In genomic region chr5:108748354-108749129, GRCh38 we compare ENCODE assay signal across 1 cellular context.
TF ChIP-seq lines count a peak whose summit lies in the region.

No MANE protein-coding gene starts in this region.

TF ChIP-seq in HepG2, 621 proteins besides CTCF, POLR2A, EP300 and RAD21 (continued from another document and continues in another):
- TF ChIP-seq NR2F6 (IDR thresholded peaks at IDR 0.05) (no peak), NR2F6 (CRISPR knock-in tag; IDR thresholded peaks at IDR 0.05) (no peak; the same call in 1 of the 2 replicates), KIAA2018 (CRISPR knock-in tag; IDR thresholded peaks at IDR 0.05; ENCODE audit: borderline replicate concordance) (no peak), ZNF619 (CRISPR knock-in tag; IDR thresholded peaks at IDR 0.05) (0 out of 2 replicates have a peak, but pooled peaks have one; percentile 66), TEAD3 (CRISPR knock-in tag; optimal IDR thresholded peaks at IDR 0.05; ENCODE audit: borderline replicate concordance) (peak; percentile 50), ZNF746 (CRISPR knock-in tag; IDR thresholded peaks at IDR 0.05) (peak; percentile 80; the same call in 1 of the 2 replicates), DPF2 (CRISPR knock-in tag; IDR thresholded peaks at IDR 0.05; ENCODE audit: borderline replicate concordance, low read depth) (no peak), ZNF672 (CRISPR knock-in tag; IDR thresholded peaks at IDR 0.05) (no peak), ZNF569 (CRISPR knock-in tag; IDR thresholded peaks at IDR 0.05; ENCODE audit: borderline replicate concordance) (no peak), SOX6 (IDR thresholded peaks at IDR 0.05) (no peak), SOX6 (CRISPR knock-in tag; IDR thresholded peaks at IDR 0.05) (peak; percentile 70), IKZF5 (CRISPR knock-in tag; IDR thresholded peaks at IDR 0.05) (peak; percentile 91), YEATS2 (CRISPR knock-in tag; IDR thresholded peaks at IDR 0.05; ENCODE audit: borderline replicate concordance) (peak; percentile 70; the same call in 1 of the 2 replicates), ZNF362 (CRISPR knock-in tag; IDR thresholded peaks at IDR 0.05; ENCODE audit: borderline replicate concordance) (peak; percentile 53; the same call in 1 of the 2 replicates), ATM (IDR thresholded peaks at IDR 0.05; ENCODE audit: borderline replicate concordance) (no peak), MTF2 (CRISPR knock-in tag; IDR thresholded peaks at IDR 0.05; ENCODE audit: borderline replicate concordance) (0 out of 2 replicates have a peak, but pooled peaks have one; percentile 49), ZUFSP (CRISPR knock-in tag; IDR thresholded peaks at IDR 0.05; ENCODE audit: borderline replicate concordance) (no peak), TMF1 (CRISPR knock-in tag; IDR thresholded peaks at IDR 0.05; ENCODE audit: low read depth) (0 out of 2 replicates have a peak, but pooled peaks have one; percentile 57), NFKB2 (CRISPR knock-in tag; IDR thresholded peaks at IDR 0.05; ENCODE audit: borderline replicate concordance) (peak; percentile 89; the same call in 1 of the 2 replicates), U2AF1 (optimal IDR thresholded peaks at IDR 0.05; ENCODE audit: low read depth, low read length) (no peak), AFF4 (CRISPR knock-in tag; IDR thresholded peaks at IDR 0.05) (no peak), EED (CRISPR knock-in tag; IDR thresholded peaks at IDR 0.05) (0 out of 2 replicates have a peak, but pooled peaks have one; percentile 88), THAP7 (CRISPR knock-in tag; IDR thresholded peaks at IDR 0.05) (0 out of 2 replicates have a peak, but pooled peaks have one; percentile 85), ZNF766 (CRISPR knock-in tag; IDR thresholded peaks at IDR 0.05; ENCODE audit: borderline replicate concordance) (no peak), ZSCAN5A (CRISPR knock-in tag; IDR thresholded peaks at IDR 0.05; ENCODE audit: borderline replicate concordance) (no peak), ZNF839 (CRISPR knock-in tag; IDR thresholded peaks at IDR 0.05; ENCODE audit: borderline replicate concordance) (no peak), STAG1 (CRISPR knock-in tag; IDR thresholded peaks at IDR 0.05) (no peak; the same call in 1 of the 2 replicates), MBD4 (IDR thresholded peaks at IDR 0.05; ENCODE audit: borderline replicate concordance, low read length) (no peak), ZNF784 (CRISPR knock-in tag; IDR thresholded peaks at IDR 0.05; ENCODE audit: borderline replicate concordance) (peak; percentile 83; the same call in 1 of the 2 replicates), PAXIP1 (CRISPR knock-in tag; conservative IDR thresholded peaks at IDR 0.05) (peak; percentile 41), GZF1 (CRISPR knock-in tag; IDR thresholded peaks at IDR 0.05) (no peak), ZNF460 (CRISPR knock-in tag; IDR thresholded peaks at IDR 0.05; ENCODE audit: borderline replicate concordance) (no peak; the same call in 1 of the 2 replicates), CEBPB (IDR thresholded peaks at IDR 0.05; ENCODE audit: borderline replicate concordance, low read depth, low read length) (no peak), ZNF446 (CRISPR knock-in tag; IDR thresholded peaks at IDR 0.05) (no peak)
